8 cellular contexts compared by ENCODE assay signal in the genomic region with DNA sequence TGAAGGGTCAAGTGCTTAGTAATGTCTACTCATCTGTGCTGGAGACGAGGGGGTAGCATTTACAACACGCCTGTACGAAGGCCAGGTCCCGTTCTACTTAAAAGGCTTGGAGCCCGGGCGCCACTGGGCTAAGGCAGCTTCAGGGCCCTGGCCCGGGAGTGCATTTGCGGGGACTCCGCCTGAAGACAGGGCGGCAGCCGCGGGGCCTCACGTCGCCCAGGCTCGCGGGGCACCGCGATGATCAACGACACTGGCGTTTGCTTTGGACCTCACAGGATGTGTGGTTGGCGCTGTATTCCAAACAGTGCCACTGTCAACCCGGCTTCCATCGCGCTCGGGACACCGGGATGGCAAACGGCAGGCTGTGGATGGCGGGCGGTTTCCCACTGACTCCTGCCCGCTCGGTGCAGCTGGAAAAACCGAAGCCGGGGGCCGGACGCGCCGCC. TPM values are rescaled to one million over a fixed set of nuclear protein-coding genes. Genes with fewer than 3 reads are reported as not detected.
DNase-seq lines count a peak whose midpoint lies in the region; ATAC-seq, FAIRE-seq and TF ChIP-seq lines count a peak whose summit lies in the region.

No MANE protein-coding gene starts in this region.

- TF ChIP-seq POLR2A in HepG2 (IDR thresholded peaks at IDR 0.05; ENCODE audit: insufficient read depth in 1 of 2, low read depth in 2 of 2, low read length in 2 of 2): 0 out of 4 replicates have a peak, but pooled peaks of 1 of the 2 experiments have one; percentile 10

- H3K4me3 ChIP-seq in HFF-Myc (replicated peaks; ENCODE audit: low read depth, low read length) (peak overlapping the region; percentile 65), coronary artery (peak overlapping the region; percentile 90), HepG2 (replicated peaks in 1 of 3; ENCODE audit: insufficient read depth in 1 of 3, low read depth in 2 of 3, low read length in 3 of 3) (peak overlapping the region; percentile 64 to 79 (median 65))

- H3K9ac ChIP-seq in ES-I3 (ENCODE audit: low read depth, low read length) (peak overlapping the region; percentile 87), HepG2 (ENCODE audit: insufficient read depth, low read depth, low read length) (peak overlapping the region; percentile 88)

- no peak overlapping the region for H2AFZ ChIP-seq in HepG2 (ENCODE audit: low read length)

- H4K20me1 ChIP-seq in HepG2 (ENCODE audit: insufficient read depth, low read length): peaks cover 26% of the 10 kb centered on the region

- peaks cover 24% of the 10 kb centered on the region for H3K4me1 Mint-ChIP-seq in activated CD4-positive, alpha-beta T cell treated with anti-CD3 and anti-CD28 coated beads for 36 hours

- H3K9me3 Mint-ChIP-seq in activated CD4-positive, alpha-beta T cell treated with anti-CD3 and anti-CD28 coated beads for 36 hours (ENCODE audit: low read depth): no peaks in the 10 kb centered on the region

- no peaks in the 10 kb centered on the region for H3K27me3 Mint-ChIP-seq in activated CD4-positive, alpha-beta T cell treated with anti-CD3 and anti-CD28 coated beads for 36 hours

- peaks cover 29% of the 10 kb centered on the region for H3K79me2 ChIP-seq in HepG2 (ENCODE audit: insufficient read depth, low read length)

- intact Hi-C loops in activated CD4-positive, alpha-beta T cell treated with anti-CD3 and anti-CD28 coated beads for 36 hours (cut with DNase I, micrococcal nuclease): loop anchor here (2.0 to 10.0 kb wide), 5 partner anchors 1153 to 1743 kb away; a partner anchor contains a TSS
- intact Hi-C loops in HepG2 (cut with micrococcal nuclease; ENCODE audit: unreplicated experiment): loop anchor here (1.0 kb wide), 1 partner anchor 77 kb away; no protein-coding TSS in a partner anchor

- TF ChIP-seq EP300 in HepG2 (IDR thresholded peaks at IDR 0.05; ENCODE audit: low read depth in 2 of 2, low read length in 2 of 2) (0 out of 4 replicates have a peak, but pooled peaks of 1 of the 2 experiments have one; percentile 2), HepG2 (CRISPR knock-in tag; IDR thresholded peaks at IDR 0.05; ENCODE audit: borderline replicate concordance) (no peak)

- no peak for FAIRE-seq in HepG2 (lab: Jason Lieb, UNC)

- TF ChIP-seq CTCF in HFF-Myc (IDR thresholded peaks at IDR 0.05; ENCODE audit: low read depth, low read length, missing control alignments) (no peak), coronary artery (IDR thresholded peaks at IDR 0.05) (no peak), HepG2 (CRISPR knock-in tag; IDR thresholded peaks at IDR 0.05) (no peak)

- in situ Hi-C loops in HepG2 (cut with HindIII; ENCODE audit: extremely low pct_ligation_motif_present, low pct_unique_long_range_greater_than_20kb): loop anchor here (5.0 kb wide), 1 partner anchor 80 kb away; a partner anchor contains a TSS

- no peaks in the 10 kb centered on the region; a peak in 1 of 5 replicates for H3K27me3 ChIP-seq in HepG2 (ENCODE audit: control insufficient read depth in 1 of 2, insufficient read depth in 2 of 2, low read length in 2 of 2)

- H3K27ac ChIP-seq in coronary artery (peak overlapping the region; percentile 96 to 98), HepG2 (ENCODE audit: extremely low read length, insufficient read depth, low read length) (peak overlapping the region; percentile 95)

- CTCF ChIA-PET in activated CD4-positive, alpha-beta T cell treated with anti-CD3 and anti-CD28 coated beads for 36 hours (lab: Charles Lee): interaction anchor here (0.8 to 1.1 kb wide), 2 partner anchors 16 to 80 kb away, joined by 3 read pairs; a partner anchor contains a TSS
- CTCF ChIA-PET in HepG2 (lab: Yijun Ruan, JAX; ENCODE audit: low intra/inter-chr PET ratio, low total read pairs): no interaction called here

- DNase-seq in HFF-Myc (ENCODE audit: extremely low read depth, low read depth): no peak
- peak; percentile 46 for DNase-seq in NCI-H2196 (lab: John Stamatoyannopoulos, UW; ENCODE audit: unreplicated experiment)
- DNase-seq in activated CD4-positive, alpha-beta T cell treated with anti-CD3 and anti-CD28 coated beads for 36 hours: peak; percentile 72
- peak; percentile 87 for DNase-seq in coronary artery (ENCODE audit: low spot score)
- DNase-seq in HepG2 (ENCODE audit: low spot score): peak; percentile 52
- peak; percentile 63 for DNase-seq in stimulated activated CD8-positive, alpha-beta memory T cell treated with anti-CD3 and anti-CD28 coated beads, Interleukin-4, amount 100 ng/mL, for 48 hours

- 3% methylated on average over 13 of the region's 37 CpGs for WGBS in HepG2 (ENCODE audit: low lambda C conversion rate)

- TF ChIP-seq RAD21 in HepG2 (CRISPR knock-in tag; IDR thresholded peaks at IDR 0.05): no peak; the same call in 1 of the 2 replicates

- H3K9me3 ChIP-seq in ES-I3 (ENCODE audit: control insufficient read depth, insufficient read depth, low read length) (no peaks in the 10 kb centered on the region; the same call in 1 of the 2 replicates), HepG2 (ENCODE audit: low read length) (no peaks in the 10 kb centered on the region)

- ATAC-seq in activated CD4-positive, alpha-beta T cell treated with anti-CD3 and anti-CD28 coated beads for 36 hours: peak; percentile 11
- ATAC-seq in HepG2 (peak; percentile 66), GM19397 (IDR thresholded peaks at IDR 0.05; ENCODE audit: unreplicated experiment) (no peak)

- H3K27ac Mint-ChIP-seq in activated CD4-positive, alpha-beta T cell treated with anti-CD3 and anti-CD28 coated beads for 36 hours: peak overlapping the region; percentile 95

- peak overlapping the region; percentile 78 for H3K4me3 Mint-ChIP-seq in activated CD4-positive, alpha-beta T cell treated with anti-CD3 and anti-CD28 coated beads for 36 hours

- POLR2A ChIA-PET in activated CD4-positive, alpha-beta T cell treated with anti-CD3 and anti-CD28 coated beads for 36 hours (lab: Charles Lee): no interaction called here
- POLR2A ChIA-PET in HepG2 (lab: Yijun Ruan, JAX): interaction anchor here (1.9 kb wide), 1 partner anchor 18 kb away, joined by 7 read pairs; no protein-coding TSS in a partner anchor

- H3K36me3 ChIP-seq in ES-I3 (ENCODE audit: insufficient read depth, low read length) (no peaks in the 10 kb centered on the region), HepG2 (replicated peaks in 1 of 2; ENCODE audit: control insufficient read depth in 1 of 2, insufficient read depth in 2 of 2, low read length in 2 of 2) (no peaks in the 10 kb centered on the region)

- BruUV-seq in HepG2 (replicated peaks; lab: Mats Ljungman, UMichigan): TSS peak; percentile 97

- H3K4me2 ChIP-seq in HepG2 (ENCODE audit: low read depth, low read length): peak overlapping the region; percentile 93

- H3K4me1 ChIP-seq in ES-I3 (ENCODE audit: insufficient read depth, low read length): peaks cover 9% of the 10 kb centered on the region; the same call in 1 of the 2 replicates
- peaks cover 48% of the 10 kb centered on the region for H3K4me1 ChIP-seq in HepG2 (ENCODE audit: insufficient read depth, low read length)

- H3K36me3 Mint-ChIP-seq in activated CD4-positive, alpha-beta T cell treated with anti-CD3 and anti-CD28 coated beads for 36 hours (ENCODE audit: low read depth): peaks cover 20% of the 10 kb centered on the region

TF ChIP-seq in HepG2, 621 proteins besides CTCF, POLR2A, EP300 and RAD21 (continues in another document):
- TF ChIP-seq, protein P1, sequence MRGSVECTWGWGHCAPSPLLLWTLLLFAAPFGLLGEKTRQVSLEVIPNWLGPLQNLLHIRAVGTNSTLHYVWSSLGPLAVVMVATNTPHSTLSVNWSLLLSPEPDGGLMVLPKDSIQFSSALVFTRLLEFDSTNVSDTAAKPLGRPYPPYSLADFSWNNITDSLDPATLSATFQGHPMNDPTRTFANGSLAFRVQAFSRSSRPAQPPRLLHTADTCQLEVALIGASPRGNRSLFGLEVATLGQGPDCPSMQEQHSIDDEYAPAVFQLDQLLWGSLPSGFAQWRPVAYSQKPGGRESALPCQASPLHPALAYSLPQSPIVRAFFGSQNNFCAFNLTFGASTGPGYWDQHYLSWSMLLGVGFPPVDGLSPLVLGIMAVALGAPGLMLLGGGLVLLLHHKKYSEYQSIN (CRISPR knock-in tag; IDR thresholded peaks at IDR 0.05; ENCODE audit: borderline replicate concordance): no peak
- TF ChIP-seq, protein P2, sequence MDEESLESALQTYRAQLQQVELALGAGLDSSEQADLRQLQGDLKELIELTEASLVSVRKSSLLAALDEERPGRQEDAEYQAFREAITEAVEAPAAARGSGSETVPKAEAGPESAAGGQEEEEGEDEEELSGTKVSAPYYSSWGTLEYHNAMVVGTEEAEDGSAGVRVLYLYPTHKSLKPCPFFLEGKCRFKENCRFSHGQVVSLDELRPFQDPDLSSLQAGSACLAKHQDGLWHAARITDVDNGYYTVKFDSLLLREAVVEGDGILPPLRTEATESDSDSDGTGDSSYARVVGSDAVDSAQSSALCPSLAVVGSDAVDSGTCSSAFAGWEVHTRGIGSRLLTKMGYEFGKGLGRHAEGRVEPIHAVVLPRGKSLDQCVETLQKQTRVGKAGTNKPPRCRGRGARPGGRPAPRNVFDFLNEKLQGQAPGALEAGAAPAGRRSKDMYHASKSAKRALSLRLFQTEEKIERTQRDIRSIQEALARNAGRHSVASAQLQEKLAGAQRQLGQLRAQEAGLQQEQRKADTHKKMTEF (CRISPR knock-in tag; IDR thresholded peaks at IDR 0.05): no peak

RNA-seq across cellular contexts. Expression of a gene that starts 1.1 kb away (rescaled TPM):
- total RNA-seq in activated CD4-positive, alpha-beta T cell treated with anti-CD3 and anti-CD28 coated beads for 36 hours: 10 to 100 TPM; 29.2 to 33.3 TPM
- 7.7 and 13.3 TPM in 2 replicates for total RNA-seq in HepG2 (2016; rRNA removed; fragmentation: Illumina TruSeq; extraction: Trizol)
- 16.7 and 22.2 TPM in 2 replicates for total RNA-seq in HepG2 (2016; cell fraction: cytosol; rRNA removed; fragmentation: Illumina TruSeq; extraction: Trizol; ENCODE audit: low read depth)
- total RNA-seq in HepG2 (2016; cell fraction: insoluble cytoplasmic fraction; rRNA removed; fragmentation: Illumina TruSeq; extraction: Trizol): 6.3 and 11.6 TPM in 2 replicates
- total RNA-seq in HepG2 (2016; cell fraction: membrane; rRNA removed; fragmentation: Illumina TruSeq; extraction: Trizol): 9.3 and 11.2 TPM in 2 replicates
- 36.2 and 43.2 TPM in 2 replicates for total RNA-seq in HepG2 (2016; cell fraction: nucleus; rRNA removed; fragmentation: Illumina TruSeq; extraction: Trizol)
- 6.0 and 6.3 TPM in 2 replicates for polyA plus RNA-seq in HepG2 (2011; rRNA removed)
- polyA plus RNA-seq in HepG2 (2011; cell fraction: cytosol; rRNA removed): 3.2 TPM in 2 replicates
- 38.9 and 57.3 TPM in 2 replicates for polyA plus RNA-seq in HepG2 (2011; cell fraction: nucleus; rRNA removed)
- 17.0 and 17.9 TPM in 2 replicates for polyA plus RNA-seq in HepG2 (2012)
- polyA plus RNA-seq in HepG2 (2016; cell fraction: cytosol; fragmentation: Illumina TruSeq; extraction: Trizol; ENCODE audit: low read depth): 0.76 and 1.1 TPM in 2 replicates
- polyA plus RNA-seq in HepG2 (2016; cell fraction: insoluble cytoplasmic fraction; fragmentation: Illumina TruSeq; extraction: Trizol; ENCODE audit: low read depth): 7.6 and 11.0 TPM in 2 replicates
- polyA plus RNA-seq in HepG2 (2016; cell fraction: membrane; fragmentation: Illumina TruSeq; extraction: Trizol; ENCODE audit: low read depth): 3.0 TPM in 2 replicates
- 55.5 and 57.3 TPM in 2 replicates for polyA plus RNA-seq in HepG2 (2016; cell fraction: nucleus; fragmentation: Illumina TruSeq; extraction: Trizol; ENCODE audit: insufficient read depth, low read depth)
- polyA minus RNA-seq in HepG2 (2011; rRNA and poly(A)+ RNA removed; ENCODE audit: low replicate concordance): 15.3 and 47.0 TPM in 2 replicates
- polyA minus RNA-seq in HepG2 (2011; cell fraction: cytosol; rRNA and poly(A)+ RNA removed): 5.4 and 6.3 TPM in 2 replicates
- polyA minus RNA-seq in HepG2 (2011; cell fraction: nucleus; rRNA and poly(A)+ RNA removed): 44.4 and 60.9 TPM in 2 replicates
